8 cellular contexts compared by ENCODE assay signal in the genomic region with DNA sequence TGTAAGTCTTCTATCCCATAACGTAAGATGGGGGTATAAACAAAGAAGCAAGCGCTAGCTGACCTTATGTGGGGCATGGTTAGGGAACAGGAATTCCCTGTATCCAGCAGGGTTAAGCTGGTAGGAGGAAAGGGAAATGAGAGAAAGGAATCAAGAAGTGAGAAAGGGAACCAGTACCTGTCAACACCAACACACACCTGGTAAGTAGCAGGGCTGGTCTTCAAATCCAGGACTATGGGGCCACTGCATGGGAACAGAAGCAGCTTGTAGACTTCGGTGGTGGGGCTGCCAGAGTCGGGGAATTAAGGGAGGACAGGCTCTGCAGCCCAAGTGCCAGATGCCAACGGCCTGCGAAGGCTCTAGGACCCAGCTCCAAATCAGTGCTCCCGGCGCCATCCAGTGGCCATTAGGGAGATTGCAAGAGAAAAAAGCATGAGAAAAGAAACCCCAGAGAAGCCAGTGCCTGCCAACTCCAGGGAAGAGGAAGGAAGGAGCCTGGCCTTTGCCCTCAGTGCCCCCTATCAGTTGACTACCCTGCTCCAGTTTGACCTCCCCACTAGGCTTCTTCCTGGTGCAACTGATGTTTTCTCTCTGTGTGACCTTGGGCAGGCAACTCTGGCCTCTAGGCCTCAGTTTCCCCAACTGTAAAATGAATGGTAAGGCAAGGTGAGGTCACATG. TPM values are rescaled to one million over a fixed set of nuclear protein-coding genes. Genes with fewer than 3 reads are reported as not detected.
DNase-seq lines count a peak whose midpoint lies in the region; ATAC-seq lines count a peak whose summit lies in the region.

No MANE protein-coding gene starts in this region.

- H3K4me1 Mint-ChIP-seq in CD8-positive, alpha-beta memory T cell = peaks cover 8 to 23% (median 16%) of the 10 kb centered on the region in 3 donors

- POLR2A ChIA-PET in CD8-positive, alpha-beta memory T cell (lab: Charles Lee) = interaction anchor here (0.5 kb wide), 1 partner anchor 602 kb away, joined by 5 read pairs; no protein-coding TSS in a partner anchor

- no peaks in the 10 kb centered on the region for H3K36me3 ChIP-seq in CD8-positive, alpha-beta memory T cell (ENCODE audit: insufficient read depth, low read length)
- H3K36me3 ChIP-seq in NT2/D1 (ENCODE audit: insufficient read depth, insufficient read length, low read length) = no peaks in the 10 kb centered on the region

- peaks cover 40 to 42% of the 10 kb centered on the region in 2 donors for H3K27me3 Mint-ChIP-seq in CD8-positive, alpha-beta memory T cell

- H3K27me3 ChIP-seq in CD8-positive, alpha-beta memory T cell (ENCODE audit: insufficient read depth, low read length, poor library complexity, severe bottlenecking) = peaks cover 9% of the 10 kb centered on the region
- H3K27me3 ChIP-seq in NT2/D1 (ENCODE audit: insufficient read depth, insufficient read length) = peaks cover 16% of the 10 kb centered on the region

- H3K9me3 ChIP-seq in CD8-positive, alpha-beta memory T cell (ENCODE audit: low read length) = no peaks in the 10 kb centered on the region
- H3K9me3 ChIP-seq in NT2/D1 (ENCODE audit: insufficient read depth, low read length) = peaks cover 16% of the 10 kb centered on the region; the same call in 1 of the 2 replicates

- H3K4me1 ChIP-seq in CD8-positive, alpha-beta memory T cell (ENCODE audit: insufficient read depth, low read length) = peaks cover 5% of the 10 kb centered on the region
- peaks cover 7% of the 10 kb centered on the region for H3K4me1 ChIP-seq in NT2/D1 (ENCODE audit: insufficient read depth, insufficient read length)

- CTCF ChIA-PET in CD8-positive, alpha-beta memory T cell (lab: Charles Lee) = interaction anchor here (0.8 to 4.4 kb wide), 15 partner anchors 9 to 481 kb away, joined by 3 to 26 read pairs (median 5); a partner anchor contains a TSS

- H3K9me3 Mint-ChIP-seq in CD8-positive, alpha-beta memory T cell = no peaks in the 10 kb centered on the region

- peak overlapping the region; percentile 17 for H3K9ac ChIP-seq in NT2/D1 (ENCODE audit: insufficient read length, low read depth)

- no peak overlapping the region for H3K27ac Mint-ChIP-seq in CD8-positive, alpha-beta memory T cell

- peak; percentile 36 to 71 (median 42) for DNase-seq in CD8-positive, alpha-beta memory T cell
- DNase-seq in HT-29 (ENCODE audit: low spot score) = peak; percentile 99
- peak; percentile 66 for DNase-seq in NT2/D1 (ENCODE audit: low read depth, low spot score)
- DNase-seq in activated CD8-positive, alpha-beta memory T cell treated with anti-CD3 and anti-CD28 coated beads, Interleukin-2, amount 50 U/mL, for 24 hours (ENCODE audit: extremely low read depth) = peak; percentile 40
- peak; percentile 89 for DNase-seq in epidermal melanocyte (ENCODE audit: insufficient read length, low spot score)
- DNase-seq in mucosa of gallbladder (ENCODE audit: low spot score) = peak; percentile 86
- DNase-seq in stimulated activated CD8-positive, alpha-beta memory T cell treated with anti-CD3 and anti-CD28 coated beads, Interleukin-7, amount 100 ng/mL, for 24 hours (ENCODE audit: low read depth) = peak; percentile 34

- H3K4me3 ChIP-seq in CD8-positive, alpha-beta memory T cell (ENCODE audit: low read length) = no peak overlapping the region
- H3K4me3 ChIP-seq in NT2/D1 (ENCODE audit: insufficient read length, low read depth) = no peak overlapping the region

- no peak overlapping the region for H3K27ac ChIP-seq in CD8-positive, alpha-beta memory T cell (ENCODE audit: low read depth, low read length)

- H3K36me3 Mint-ChIP-seq in CD8-positive, alpha-beta memory T cell = no peaks in the 10 kb centered on the region

- no peak for ATAC-seq in HG03196 (IDR thresholded peaks at IDR 0.05; ENCODE audit: unreplicated experiment)

- peak overlapping the region in 1 of 7 donors; percentile 4 for H3K4me3 Mint-ChIP-seq in CD8-positive, alpha-beta memory T cell

RNA-seq across cellular contexts. Expression of a gene that starts 15.8 kb away (rescaled TPM):
- not detected for total RNA-seq in CD8-positive, alpha-beta memory T cell
- not detected for polyA plus RNA-seq in CD8-positive, alpha-beta memory T cell
- not detected in 2 replicates for total RNA-seq in HT-29 (2014; rRNA removed; shearing (Covaris generic))
- 0.26 TPM for total RNA-seq in mucosa of gallbladder

RNA-seq across cellular contexts. Expression of a gene that starts 17.3 kb away (rescaled TPM):
- under 1 TPM in 1 of 2 experiments, not detected in 1; 0.22 TPM for total RNA-seq in CD8-positive, alpha-beta memory T cell
- polyA plus RNA-seq in CD8-positive, alpha-beta memory T cell = not detected
- 0.13 and 0.46 TPM in 2 replicates for total RNA-seq in HT-29 (2014; rRNA removed; shearing (Covaris generic))
- total RNA-seq in mucosa of gallbladder = 0.09 TPM

RNA-seq across cellular contexts. Expression of a gene that starts 36.5 kb away (rescaled TPM):
- total RNA-seq in CD8-positive, alpha-beta memory T cell = not detected
- not detected for polyA plus RNA-seq in CD8-positive, alpha-beta memory T cell
- 9.1 and 13.5 TPM in 2 replicates for total RNA-seq in HT-29 (2014; rRNA removed; shearing (Covaris generic))
- total RNA-seq in mucosa of gallbladder = 548 TPM

RNA-seq across cellular contexts. Expression of a gene that starts 57.4 kb away (rescaled TPM):
- total RNA-seq in CD8-positive, alpha-beta memory T cell = 10 to 100 TPM; 91.3 to 98.1 TPM
- polyA plus RNA-seq in CD8-positive, alpha-beta memory T cell = 1.5 TPM
- 79.1 and 90.1 TPM in 2 replicates for total RNA-seq in HT-29 (2014; rRNA removed; shearing (Covaris generic))
- 118 TPM for total RNA-seq in mucosa of gallbladder

Comparison
In these comparisons a context has a peak if more than half of its experiments do, and no peak if none do; other contexts are left out.
1. DNase-seq: peak in every context shown above with its lines; median percentile 99 in HT-29; 89 in epidermal melanocyte; 86 in mucosa of gallbladder; 66 in NT2/D1; 42 in CD8-positive, alpha-beta memory T cell; 40 in activated CD8-positive, alpha-beta memory T cell treated with anti-CD3 and anti-CD28 coated beads, Interleukin-2, amount 50 U/mL, for 24 hours; 34 in stimulated activated CD8-positive, alpha-beta memory T cell treated with anti-CD3 and anti-CD28 coated beads, Interleukin-7, amount 100 ng/mL, for 24 hours.
2. RNA of a gene that starts 36.5 kb away (total RNA-seq): 548 TPM in mucosa of gallbladder (single experiment); 9.1 to 13.5 TPM in HT-29 and not detected in CD8-positive, alpha-beta memory T cell; every median in the first group is over 10 times any median in the second.